Comparison of ENCODE assay signal across 14 cellular contexts in the genomic region with DNA sequence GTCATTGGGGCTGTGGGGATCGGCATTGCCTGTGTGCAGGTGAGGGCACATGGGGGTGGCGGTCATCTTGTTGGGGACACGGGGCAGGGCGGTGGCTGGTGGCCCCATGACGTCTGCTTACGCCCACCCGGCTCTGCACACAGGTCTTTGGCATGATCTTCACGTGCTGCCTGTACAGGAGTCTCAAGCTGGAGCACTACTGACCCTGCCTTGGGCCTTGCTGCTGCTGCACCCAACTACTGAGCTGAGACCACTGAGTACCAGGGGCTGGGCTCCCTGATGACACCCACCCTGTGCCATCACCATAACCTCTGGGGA. TPM values are rescaled to one million over a fixed set of nuclear protein-coding genes. Genes with fewer than 3 reads are reported as not detected.
DNase-seq lines count a peak whose midpoint lies in the region; ATAC-seq, FAIRE-seq and TF ChIP-seq lines count a peak whose summit lies in the region.
"Had no signal": no experiment of that assay in that cellular context is flagged by ENCODE, and none has a peak within 500 bp of the region (broad histone marks: within the 10 kb centered on the region; RNA-seq: fewer than 3 reads in every experiment).

No MANE protein-coding gene starts in this region.

- no peak for TF ChIP-seq EP300 in K562 (IDR thresholded peaks at IDR 0.05; ENCODE audit: low read length)

- TF ChIP-seq RAD21 in K562 (CRISPR knock-in tag; conservative IDR thresholded peaks at IDR 0.05 in 1 of 2, IDR thresholded peaks at IDR 0.05 in 1 of 2) = no peak

- H2AK5ac ChIP-seq in neuronal stem cell (ENCODE audit: low read depth, low read length) = no peak overlapping the region

- peaks cover 4% of the 10 kb centered on the region for H3K9me1 ChIP-seq in K562 (ENCODE audit: control insufficient read depth, insufficient read depth, low read length)

- peaks cover 42% of the 10 kb centered on the region for H3K79me1 ChIP-seq in neuronal stem cell (ENCODE audit: low read depth, low read length)

- H2BK5ac ChIP-seq in neuronal stem cell (ENCODE audit: low read length) = no peak overlapping the region

- H3K9me3 Mint-ChIP-seq in Calu3 (ENCODE audit: low read depth, unreplicated experiment) = no peaks in the 10 kb centered on the region
- H3K9me3 Mint-ChIP-seq in activated naive CD8-positive, alpha-beta T cell treated with anti-CD3 and anti-CD28 coated beads for 36 hours = no peaks in the 10 kb centered on the region
- H3K9me3 Mint-ChIP-seq: CD4-positive, alpha-beta T cell had no signal

- H3K27ac ChIP-seq in K562 (ENCODE audit: extremely low read depth, low read depth, low read length) (peak overlapping the region; percentile 41; the same call in 2 of the 3 replicates), neuronal stem cell (replicated peaks; ENCODE audit: low read length) (no peak overlapping the region)
- H3K27ac ChIP-seq: SJSA1 had no signal

- CTCF ChIA-PET in Calu3 (lab: Charles Lee) = interaction anchor here (1.0 kb wide), 1 partner anchor 14 kb away, joined by 6 read pairs; no protein-coding TSS in a partner anchor
- CTCF ChIA-PET in K562 (lab: Yijun Ruan, JAX; ENCODE audit: low intra/inter-chr PET ratio) = no interaction called here

- no peak for TF ChIP-seq CTCF in Calu3 (IDR thresholded peaks at IDR 0.05; ENCODE audit: unreplicated experiment)
- TF ChIP-seq CTCF in K562 (IDR thresholded peaks at IDR 0.05 in 2 of 3, conservative IDR thresholded peaks at IDR 0.05 in 1 of 3; ENCODE audit: insufficient read depth in 2 of 3, low read depth in 1 of 3, low read length in 3 of 3) = no peak

- H3K9me3 ChIP-seq in K562 (replicated peaks; ENCODE audit: control insufficient read depth, insufficient read depth, low read depth, low read length) (no peaks in the 10 kb centered on the region), neuronal stem cell (replicated peaks in 1 of 2; ENCODE audit: control insufficient read depth in 2 of 2, insufficient read depth in 1 of 2, low read depth in 1 of 2, low read length in 2 of 2) (no peaks in the 10 kb centered on the region)
- H3K9me3 ChIP-seq: BE2C, SJSA1 had no signal

- H4K20me1 ChIP-seq in K562 (replicated peaks; ENCODE audit: control insufficient read depth, insufficient read depth, low read length) = peaks cover 7% of the 10 kb centered on the region

- intact Hi-C loops in Calu3 (cut with micrococcal nuclease; ENCODE audit: unreplicated experiment) (no loop called here), K562 (cut with micrococcal nuclease) (no loop called here)

- H3K4me3 ChIP-seq in K562 = no peak overlapping the region
- H3K4me3 ChIP-seq in neuronal stem cell (ENCODE audit: low read length in 2 of 2) = no peak overlapping the region
- H3K4me3 ChIP-seq: SJSA1 had no signal

- peak overlapping the region; percentile 33 for H3K27ac Mint-ChIP-seq in Calu3 (ENCODE audit: unreplicated experiment)
- no peak overlapping the region for H3K27ac Mint-ChIP-seq in activated naive CD8-positive, alpha-beta T cell treated with anti-CD3 and anti-CD28 coated beads for 36 hours
- H3K27ac Mint-ChIP-seq: CD4-positive, alpha-beta T cell had no signal

- H3K4me1 Mint-ChIP-seq in Calu3 (ENCODE audit: low read depth, unreplicated experiment) = peaks cover 15% of the 10 kb centered on the region
- peaks cover 22% of the 10 kb centered on the region for H3K4me1 Mint-ChIP-seq in activated naive CD8-positive, alpha-beta T cell treated with anti-CD3 and anti-CD28 coated beads for 36 hours

- H4K8ac ChIP-seq in neuronal stem cell (ENCODE audit: low read depth, low read length) = peak overlapping the region; percentile 65

- no peaks in the 10 kb centered on the region for H3K27me3 Mint-ChIP-seq in Calu3 (ENCODE audit: unreplicated experiment)
- no peaks in the 10 kb centered on the region for H3K27me3 Mint-ChIP-seq in activated naive CD8-positive, alpha-beta T cell treated with anti-CD3 and anti-CD28 coated beads for 36 hours

- no peak for ATAC-seq in K562
- ATAC-seq in esophagus mucosa = no peak

- H3K4me3 Mint-ChIP-seq in Calu3 (ENCODE audit: low read depth, unreplicated experiment) = peak overlapping the region; percentile 21
- no peak overlapping the region for H3K4me3 Mint-ChIP-seq in activated naive CD8-positive, alpha-beta T cell treated with anti-CD3 and anti-CD28 coated beads for 36 hours

- no peak overlapping the region for H2BK15ac ChIP-seq in neuronal stem cell (ENCODE audit: low read length)

- no peaks in the 10 kb centered on the region for H3K27me3 ChIP-seq in K562 (ENCODE audit: control insufficient read depth in 2 of 2, insufficient read depth in 2 of 2, low read length in 2 of 2)
- H3K27me3 ChIP-seq in neuronal stem cell (ENCODE audit: control insufficient read depth in 3 of 3, insufficient read depth in 3 of 3, low read depth in 1 of 3, low read length in 3 of 3) = no peaks in the 10 kb centered on the region
- H3K27me3 ChIP-seq: BE2C, SJSA1 had no signal

- no peak for TF ChIP-seq POLR2A in K562 (conservative IDR thresholded peaks at IDR 0.05)

- no peak overlapping the region for H2BK120ac ChIP-seq in neuronal stem cell (ENCODE audit: low read depth, low read length)

- no peak overlapping the region for H3K14ac ChIP-seq in neuronal stem cell (ENCODE audit: low read length)

- no peak overlapping the region for H4K91ac ChIP-seq in neuronal stem cell (ENCODE audit: low read depth, low read length, poor library complexity)

- no peak overlapping the region for H2BK12ac ChIP-seq in neuronal stem cell (ENCODE audit: low read length)

- H3K18ac ChIP-seq in neuronal stem cell (ENCODE audit: low read length) = no peak overlapping the region

- POLR2A ChIA-PET in K562 (lab: Yijun Ruan, JAX) = interaction anchor here (0.6 to 1.0 kb wide), 2 partner anchors 12 to 23 kb away, joined by 3 read pairs; no protein-coding TSS in a partner anchor

- H3K23ac ChIP-seq in neuronal stem cell (ENCODE audit: low read depth, low read length, poor library complexity) = peak overlapping the region; percentile 65

- no peak overlapping the region for H2AFZ ChIP-seq in K562 (ENCODE audit: low read depth, low read length)
- no peak overlapping the region for H2AFZ ChIP-seq in neuronal stem cell (ENCODE audit: low read length)

- BruUV-seq in Calu3 (replicated peaks; lab: Mats Ljungman, UMichigan) = no TSS peak
- no TSS peak for BruUV-seq in K562 (replicated peaks; lab: Mats Ljungman, UMichigan)

- no peak overlapping the region for H3K4me2 ChIP-seq in K562 (ENCODE audit: insufficient read depth, low read length)
- H3K4me2 ChIP-seq in neuronal stem cell (ENCODE audit: insufficient read depth, low read length, poor library complexity, severe bottlenecking) = no peak overlapping the region

- H3K36me3 ChIP-seq in K562 (ENCODE audit: control insufficient read depth, insufficient read depth, low read length) (peaks cover 65% of the 10 kb centered on the region; the same call in 2 of the 3 replicates), neuronal stem cell (replicated peaks in 1 of 2; ENCODE audit: control insufficient read depth in 2 of 2, insufficient read depth in 2 of 2, low read length in 2 of 2) (peaks cover 48 to 62% of the 10 kb centered on the region in 2 donors)

- in situ Hi-C loops in K562 (cut with MboI) = no loop called here

- peaks cover 26 to 81% of the 10 kb centered on the region in 2 experiments; a peak in 4 of 5 replicates for H3K4me1 ChIP-seq in K562 (replicated peaks in 1 of 2; ENCODE audit: control insufficient read depth in 2 of 2, insufficient read depth in 2 of 2, low read length in 2 of 2)
- H3K4me1 ChIP-seq in neuronal stem cell (ENCODE audit: control insufficient read depth in 2 of 2, insufficient read depth in 1 of 2, low read depth in 1 of 2, low read length in 2 of 2) = peaks cover 13 to 14% of the 10 kb centered on the region in 2 donors
- H3K4me1 ChIP-seq: BE2C had no signal

- WGBS in K562 (ENCODE audit: insufficient coverage, low coverage, missing lambda C conversion rate) = 80% methylated on average over 7 of the region's 8 CpGs
- WGBS in neuronal stem cell (ENCODE audit: extremely low coverage in 2 of 2, insufficient read length in 2 of 2, insufficient replicate concordance in 1 of 2), 2 donors = no CpG with 5 or more reads among the region's 8 CpGs

- peaks cover 78% of the 10 kb centered on the region for H3K79me2 ChIP-seq in K562 (ENCODE audit: control insufficient read depth, insufficient read depth, low read length)

- no peak for DNase-seq in Calu3
- DNase-seq in HT-29 (ENCODE audit: low spot score) = peak; percentile 23
- DNase-seq in K562 (ENCODE audit: extremely low read depth in 1 of 4, low spot score in 3 of 4) = no peak
- DNase-seq in neuronal stem cell (ENCODE audit: low spot score) = no peak
- no peak for DNase-seq in activated naive CD8-positive, alpha-beta T cell treated with anti-CD3 and anti-CD28 coated beads for 36 hours
- DNase-seq in AML-193 (lab: John Stamatoyannopoulos, UW) = no peak
- DNase-seq: BE2C; CD4-positive, alpha-beta T cell; HCEC 1CT; NCI-H187 treated with DMSO at 0.1 percent for 48 hours; NCI-H446; NK-92 treated with Interleukin-12 subunit alpha and Interleukin-12 subunit beta, amount 100 ng/mL, for 24 hours had no signal

- peaks cover 98% of the 10 kb centered on the region for H3K36me3 Mint-ChIP-seq in Calu3 (ENCODE audit: insufficient read depth, unreplicated experiment)
- peaks cover 11% of the 10 kb centered on the region for H3K36me3 Mint-ChIP-seq in activated naive CD8-positive, alpha-beta T cell treated with anti-CD3 and anti-CD28 coated beads for 36 hours

- H3K4ac ChIP-seq in neuronal stem cell (ENCODE audit: low read length) = no peak overlapping the region

- FAIRE-seq in K562 (lab: Jason Lieb, UNC) = no peak

- peak overlapping the region in 1 of 2 experiments; percentile 83; a peak in 2 of 4 replicates for H3K9ac ChIP-seq in K562 (ENCODE audit: insufficient read depth in 1 of 2, low read depth in 2 of 2, low read length in 2 of 2)
- peak overlapping the region; percentile 30 for H3K9ac ChIP-seq in neuronal stem cell (ENCODE audit: low read depth, low read length, poor library complexity)

RNA-seq across cellular contexts. Expression of gene POLR2L, which starts 4.4 kb away (rescaled TPM):
- total RNA-seq in Calu3 (2022) (107 and 115 TPM in 2 replicates), K562 (2014; rRNA removed) (688 and 1,043 TPM in 2 replicates), K562 (2014; rRNA removed; fragmentation: Illumina TruSeq; extraction: Trizol) (21.4 and 38.3 TPM in 2 replicates), K562 (2015; rRNA removed; fragmentation: Illumina TruSeq; extraction: Trizol) (170 and 171 TPM in 2 replicates), K562 (2021) (217 and 237 TPM in 2 replicates), esophagus mucosa (177 TPM)
- 1,254 and 1,310 TPM in 2 replicates for total RNA-seq in HT-29 (2014; rRNA removed; shearing (Covaris generic))
- total RNA-seq in K562 (2011; cell fraction: chromatin; rRNA removed; ENCODE audit: low replicate concordance) = 11.3 and 43.7 TPM in 2 replicates
- 55.9 and 78.4 TPM in 2 replicates for total RNA-seq in K562 (2011; cell fraction: nucleolus; rRNA removed)
- total RNA-seq in K562 (2011; cell fraction: nucleoplasm; rRNA removed) = 39.7 and 45.6 TPM in 2 replicates
- polyA plus RNA-seq in K562 (2011; rRNA removed) (40.7 and 91.6 TPM in 2 replicates), K562 (2014; fragmentation: Illumina TruSeq; extraction: Trizol) (48.1 and 191 TPM in 2 replicates), K562 (2014; fragmentation: Nextera tagmentation; extraction: Ambion mirVana) (100 to 1,000 TPM in 1 of 2 experiments, 10 to 100 TPM in 1; 97.7 to 108 TPM), K562 (2014; rRNA removed) (350 and 635 TPM in 2 replicates)
- 76.1 and 201 TPM in 2 replicates for polyA plus RNA-seq in K562 (2011; cell fraction: cytosol; rRNA removed)
- 112 and 200 TPM in 2 replicates for polyA plus RNA-seq in K562 (2011; cell fraction: nucleus; rRNA removed)
- 226 and 569 TPM in 2 replicates for polyA plus RNA-seq in K562 (2012)
- polyA minus RNA-seq in K562 (2011; rRNA and poly(A)+ RNA removed) = 35.2 and 74.3 TPM in 2 replicates
- polyA minus RNA-seq in K562 (2011; cell fraction: cytosol; rRNA and poly(A)+ RNA removed) = 127 and 132 TPM in 2 replicates
- polyA minus RNA-seq in K562 (2011; cell fraction: nucleus; rRNA and poly(A)+ RNA removed) = 29.1 and 33.3 TPM in 2 replicates
- 129 TPM for polyA plus RNA-seq in neuronal stem cell (2013, experiment 1 of 2)
- 129 TPM for polyA plus RNA-seq in neuronal stem cell (2013, experiment 2 of 2)
- total RNA-seq in activated naive CD8-positive, alpha-beta T cell treated with anti-CD3 and anti-CD28 coated beads for 36 hours = 100 to 1,000 TPM; 121 to 134 TPM

RNA-seq across cellular contexts. Expression of gene TSPAN4, which starts 4.7 kb away (rescaled TPM):
- total RNA-seq in Calu3 (2022) (28.9 and 36.3 TPM in 2 replicates), K562 (2014; rRNA removed) (23.1 and 40.5 TPM in 2 replicates), K562 (2014; rRNA removed; fragmentation: Illumina TruSeq; extraction: Trizol) (2.3 and 3.8 TPM in 2 replicates), K562 (2015; rRNA removed; fragmentation: Illumina TruSeq; extraction: Trizol) (15.7 and 16.7 TPM in 2 replicates), K562 (2021) (27.6 and 28.3 TPM in 2 replicates), esophagus mucosa (8.4 TPM)
- 29.2 and 39.6 TPM in 2 replicates for total RNA-seq in HT-29 (2014; rRNA removed; shearing (Covaris generic))
- 19.4 and 74.3 TPM in 2 replicates for total RNA-seq in K562 (2011; cell fraction: chromatin; rRNA removed; ENCODE audit: low replicate concordance)
- 78.6 and 92.9 TPM in 2 replicates for total RNA-seq in K562 (2011; cell fraction: nucleolus; rRNA removed)
- 32.7 and 41.1 TPM in 2 replicates for total RNA-seq in K562 (2011; cell fraction: nucleoplasm; rRNA removed)
- polyA plus RNA-seq in K562 (2011; rRNA removed) (21.5 and 42.1 TPM in 2 replicates), K562 (2014; fragmentation: Illumina TruSeq; extraction: Trizol) (5.6 and 19.8 TPM in 2 replicates), K562 (2014; fragmentation: Nextera tagmentation; extraction: Ambion mirVana) (1 to 10 TPM in 1 of 2 experiments, under 1 TPM in 1; 0.07 to 2.4 TPM), K562 (2014; rRNA removed) (31.0 and 33.0 TPM in 2 replicates)
- 46.2 and 103 TPM in 2 replicates for polyA plus RNA-seq in K562 (2011; cell fraction: cytosol; rRNA removed)
- polyA plus RNA-seq in K562 (2011; cell fraction: nucleus; rRNA removed) = 108 and 187 TPM in 2 replicates
- polyA plus RNA-seq in K562 (2012) = 26.1 and 35.7 TPM in 2 replicates
- 6.9 and 10.4 TPM in 2 replicates for polyA minus RNA-seq in K562 (2011; rRNA and poly(A)+ RNA removed)
- 27.9 and 34.5 TPM in 2 replicates for polyA minus RNA-seq in K562 (2011; cell fraction: cytosol; rRNA and poly(A)+ RNA removed)
- 18.6 and 21.2 TPM in 2 replicates for polyA minus RNA-seq in K562 (2011; cell fraction: nucleus; rRNA and poly(A)+ RNA removed)
- polyA plus RNA-seq in neuronal stem cell (2013, experiment 1 of 2) = 39.4 TPM
- polyA plus RNA-seq in neuronal stem cell (2013, experiment 2 of 2) = 35.6 TPM
- total RNA-seq in activated naive CD8-positive, alpha-beta T cell treated with anti-CD3 and anti-CD28 coated beads for 36 hours = 10 to 100 TPM; 12.8 to 16.2 TPM

RNA-seq across cellular contexts. Expression of gene CD151, which starts 5.2 kb away (rescaled TPM):
- total RNA-seq in Calu3 (2022) = 472 and 482 TPM in 2 replicates
- 916 and 940 TPM in 2 replicates for total RNA-seq in HT-29 (2014; rRNA removed; shearing (Covaris generic))
- 104 and 449 TPM in 2 replicates for total RNA-seq in K562 (2011; cell fraction: chromatin; rRNA removed; ENCODE audit: low replicate concordance)
- total RNA-seq in K562 (2011; cell fraction: nucleolus; rRNA removed) = 583 and 614 TPM in 2 replicates
- total RNA-seq in K562 (2011; cell fraction: nucleoplasm; rRNA removed) = 235 and 299 TPM in 2 replicates
- total RNA-seq in K562 (2014; rRNA removed) = 141 and 185 TPM in 2 replicates
- total RNA-seq in K562 (2014; rRNA removed; fragmentation: Illumina TruSeq; extraction: Trizol) = 40.0 and 65.9 TPM in 2 replicates
- total RNA-seq in K562 (2015; rRNA removed; fragmentation: Illumina TruSeq; extraction: Trizol) = 121 and 140 TPM in 2 replicates
- 187 and 189 TPM in 2 replicates for total RNA-seq in K562 (2021)
- 179 and 218 TPM in 2 replicates for polyA plus RNA-seq in K562 (2011; rRNA removed)
- 332 and 568 TPM in 2 replicates for polyA plus RNA-seq in K562 (2011; cell fraction: cytosol; rRNA removed)
- polyA plus RNA-seq in K562 (2011; cell fraction: nucleus; rRNA removed) = 363 and 514 TPM in 2 replicates
- 181 and 228 TPM in 2 replicates for polyA plus RNA-seq in K562 (2012)
- 95.6 and 190 TPM in 2 replicates for polyA plus RNA-seq in K562 (2014; fragmentation: Illumina TruSeq; extraction: Trizol)
- polyA plus RNA-seq in K562 (2014; fragmentation: Nextera tagmentation; extraction: Ambion mirVana) = 1 to 10 TPM; 2.3 to 6.5 TPM
- 187 and 238 TPM in 2 replicates for polyA plus RNA-seq in K562 (2014; rRNA removed)
- 64.7 and 146 TPM in 2 replicates for polyA minus RNA-seq in K562 (2011; rRNA and poly(A)+ RNA removed)
- polyA minus RNA-seq in K562 (2011; cell fraction: cytosol; rRNA and poly(A)+ RNA removed) = 86.1 and 96.6 TPM in 2 replicates
- polyA minus RNA-seq in K562 (2011; cell fraction: nucleus; rRNA and poly(A)+ RNA removed) = 94.5 and 98.4 TPM in 2 replicates
- polyA plus RNA-seq in neuronal stem cell (2013, experiment 1 of 2) = 74.1 TPM
- 74.3 TPM for polyA plus RNA-seq in neuronal stem cell (2013, experiment 2 of 2)
- 10 to 100 TPM; 47.3 to 51.1 TPM for total RNA-seq in activated naive CD8-positive, alpha-beta T cell treated with anti-CD3 and anti-CD28 coated beads for 36 hours
- 109 TPM for total RNA-seq in esophagus mucosa

RNA-seq across cellular contexts. Expression of gene CRACR2B, which starts 10.2 kb away (rescaled TPM):
- total RNA-seq in Calu3 (2022) (33.4 and 35.3 TPM in 2 replicates), K562 (2014; rRNA removed) (19.7 and 21.9 TPM in 2 replicates), K562 (2014; rRNA removed; fragmentation: Illumina TruSeq; extraction: Trizol) (0.86 and 2.3 TPM in 2 replicates), K562 (2015; rRNA removed; fragmentation: Illumina TruSeq; extraction: Trizol) (5.8 and 6.0 TPM in 2 replicates), K562 (2021) (29.0 and 35.7 TPM in 2 replicates), esophagus mucosa (3.3 TPM)
- total RNA-seq in HT-29 (2014; rRNA removed; shearing (Covaris generic)) = 204 and 225 TPM in 2 replicates
- 32.8 and 134 TPM in 2 replicates for total RNA-seq in K562 (2011; cell fraction: chromatin; rRNA removed; ENCODE audit: low replicate concordance)
- total RNA-seq in K562 (2011; cell fraction: nucleolus; rRNA removed) = 116 and 120 TPM in 2 replicates
- total RNA-seq in K562 (2011; cell fraction: nucleoplasm; rRNA removed) = 53.6 and 58.1 TPM in 2 replicates
- polyA plus RNA-seq in K562 (2011; rRNA removed) (5.7 and 15.1 TPM in 2 replicates), K562 (2014; fragmentation: Illumina TruSeq; extraction: Trizol) (7.2 and 13.1 TPM in 2 replicates), K562 (2014; fragmentation: Nextera tagmentation; extraction: Ambion mirVana) (under 1 TPM; 0.10 to 0.13 TPM), K562 (2014; rRNA removed) (40.7 and 51.0 TPM in 2 replicates)
- polyA plus RNA-seq in K562 (2011; cell fraction: cytosol; rRNA removed) = 5.8 and 17.5 TPM in 2 replicates
- polyA plus RNA-seq in K562 (2011; cell fraction: nucleus; rRNA removed) = 229 and 325 TPM in 2 replicates
- 22.7 and 54.8 TPM in 2 replicates for polyA plus RNA-seq in K562 (2012)
- 0.84 and 1.6 TPM in 2 replicates for polyA minus RNA-seq in K562 (2011; rRNA and poly(A)+ RNA removed)
- 5.2 and 6.3 TPM in 2 replicates for polyA minus RNA-seq in K562 (2011; cell fraction: cytosol; rRNA and poly(A)+ RNA removed)
- 24.2 and 30.4 TPM in 2 replicates for polyA minus RNA-seq in K562 (2011; cell fraction: nucleus; rRNA and poly(A)+ RNA removed)
- 12.4 TPM for polyA plus RNA-seq in neuronal stem cell (2013, experiment 1 of 2)
- polyA plus RNA-seq in neuronal stem cell (2013, experiment 2 of 2) = 11.8 TPM
- 1 to 10 TPM in 1 of 2 experiments, under 1 TPM in 1; 0.76 to 1.1 TPM for total RNA-seq in activated naive CD8-positive, alpha-beta T cell treated with anti-CD3 and anti-CD28 coated beads for 36 hours
- total RNA-seq: SJSA1 had no signal

RNA-seq across cellular contexts. Expression of gene PNPLA2, which starts 19.2 kb away (rescaled TPM):
- 134 and 151 TPM in 2 replicates for total RNA-seq in Calu3 (2022)
- total RNA-seq in HT-29 (2014; rRNA removed; shearing (Covaris generic)) = 174 and 202 TPM in 2 replicates
- total RNA-seq in K562 (2011; cell fraction: chromatin; rRNA removed; ENCODE audit: low replicate concordance) = 83.1 and 391 TPM in 2 replicates
- 282 and 286 TPM in 2 replicates for total RNA-seq in K562 (2011; cell fraction: nucleolus; rRNA removed)
- 136 and 157 TPM in 2 replicates for total RNA-seq in K562 (2011; cell fraction: nucleoplasm; rRNA removed)
- 22.2 and 32.0 TPM in 2 replicates for total RNA-seq in K562 (2014; rRNA removed)
- total RNA-seq in K562 (2014; rRNA removed; fragmentation: Illumina TruSeq; extraction: Trizol) = 3.6 and 5.0 TPM in 2 replicates
- total RNA-seq in K562 (2015; rRNA removed; fragmentation: Illumina TruSeq; extraction: Trizol) = 8.4 and 9.0 TPM in 2 replicates
- 87.1 and 87.5 TPM in 2 replicates for total RNA-seq in K562 (2021)
- polyA plus RNA-seq in K562 (2011; rRNA removed) = 6.9 and 29.3 TPM in 2 replicates
- 10.0 and 17.9 TPM in 2 replicates for polyA plus RNA-seq in K562 (2011; cell fraction: cytosol; rRNA removed)
- polyA plus RNA-seq in K562 (2011; cell fraction: nucleus; rRNA removed) = 266 and 420 TPM in 2 replicates
- 39.2 and 88.0 TPM in 2 replicates for polyA plus RNA-seq in K562 (2012)
- 21.4 and 37.1 TPM in 2 replicates for polyA plus RNA-seq in K562 (2014; fragmentation: Illumina TruSeq; extraction: Trizol)
- polyA plus RNA-seq in K562 (2014; fragmentation: Nextera tagmentation; extraction: Ambion mirVana) = under 1 TPM; 0.39 TPM
- 36.4 and 49.4 TPM in 2 replicates for polyA plus RNA-seq in K562 (2014; rRNA removed)
- 9.2 and 12.6 TPM in 2 replicates for polyA minus RNA-seq in K562 (2011; rRNA and poly(A)+ RNA removed)
- polyA minus RNA-seq in K562 (2011; cell fraction: cytosol; rRNA and poly(A)+ RNA removed) = 26.3 TPM in 2 replicates
- 88.9 and 90.9 TPM in 2 replicates for polyA minus RNA-seq in K562 (2011; cell fraction: nucleus; rRNA and poly(A)+ RNA removed)
- 34.4 TPM for polyA plus RNA-seq in neuronal stem cell (2013, experiment 1 of 2)
- polyA plus RNA-seq in neuronal stem cell (2013, experiment 2 of 2) = 33.9 TPM
- 10 to 100 TPM; 32.7 to 34.7 TPM for total RNA-seq in activated naive CD8-positive, alpha-beta T cell treated with anti-CD3 and anti-CD28 coated beads for 36 hours
- 24.5 TPM for total RNA-seq in esophagus mucosa
